In the genomic region with DNA sequence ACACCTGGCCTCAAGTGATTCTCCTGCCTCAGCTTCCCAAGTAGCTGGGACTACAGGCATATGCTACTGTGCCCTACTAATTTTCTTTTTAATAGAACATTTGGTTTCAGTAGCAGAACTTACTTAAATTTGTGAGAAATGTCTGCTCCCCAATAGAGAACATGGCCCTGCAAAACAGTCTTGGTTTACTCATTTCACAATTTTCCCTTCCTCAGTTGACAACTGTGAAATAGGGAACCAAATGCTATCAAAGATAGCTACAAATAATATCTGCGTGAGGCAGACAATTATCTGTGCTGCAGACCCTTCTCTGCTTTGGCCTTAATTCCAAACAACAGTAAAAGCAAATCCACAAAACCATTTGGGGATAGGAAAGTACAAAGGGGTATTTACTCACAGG, we compare ENCODE assay signal across 20 cellular contexts. TPM values are rescaled to one million over a fixed set of nuclear protein-coding genes. Genes with fewer than 3 reads are reported as not detected.
DNase-seq lines count a peak whose midpoint lies in the region; ATAC-seq and TF ChIP-seq lines count a peak whose summit lies in the region.
"Had no signal": no experiment of that assay in that cellular context is flagged by ENCODE, and none has a peak within 500 bp of the region (broad histone marks: within the 10 kb centered on the region; RNA-seq: fewer than 3 reads in every experiment).

No MANE protein-coding gene starts in this region.

- no peaks in the 10 kb centered on the region for H3K9me3 Mint-ChIP-seq in activated B cell treated with CpG ODN at 0.5 μM for 24 hours
- H3K9me3 Mint-ChIP-seq in MCF 10A (ENCODE audit: unreplicated experiment) = no peaks in the 10 kb centered on the region
- H3K9me3 Mint-ChIP-seq: activated naive CD8-positive, alpha-beta T cell treated with anti-CD3 and anti-CD28 coated beads, Interleukin-2, amount 50 U/mL, for 24 hours; neural progenitor cell; T-cell had no signal

- H3K27ac Mint-ChIP-seq in activated B cell treated with CpG ODN at 0.5 μM for 24 hours (no peak overlapping the region), MCF 10A (ENCODE audit: low read depth, unreplicated experiment) (no peak overlapping the region)
- H3K27ac Mint-ChIP-seq: activated CD8-positive, alpha-beta T cell treated with anti-CD3 and anti-CD28 coated beads, Interleukin-2, amount 10 ng/mL, durations not matched to agents 7 days and 5 days; activated naive CD8-positive, alpha-beta T cell treated with anti-CD3 and anti-CD28 coated beads, Interleukin-2, amount 50 U/mL, for 24 hours; neural progenitor cell; progenitor cell of endocrine pancreas; T-cell had no signal

- POLR2A ChIA-PET in activated B cell treated with CpG ODN at 0.5 μM for 24 hours (lab: Charles Lee) (interaction anchor here (0.7 to 1.7 kb wide), 8 partner anchors 20 to 203 kb away, joined by 3 to 9 read pairs (median 4); partner anchors contain the start of genes CAPN7 and SH3BP5), MCF 10A (lab: Yijun Ruan, JAX) (interaction anchor here (0.7 to 1.7 kb wide), 5 partner anchors 18 to 137 kb away, joined by 3 to 14 read pairs (median 3); partner anchors contain the start of gene SH3BP5)

- no TSS peak for BruUV-seq in MCF 10A (replicated peaks; lab: Mats Ljungman, UMichigan)

- H3K36me3 Mint-ChIP-seq in activated B cell treated with CpG ODN at 0.5 μM for 24 hours (ENCODE audit: low read depth) = peaks cover 10% of the 10 kb centered on the region
- H3K36me3 Mint-ChIP-seq in MCF 10A (ENCODE audit: insufficient read depth, unreplicated experiment) = peaks cover 5% of the 10 kb centered on the region

- no peak for TF ChIP-seq CTCF in activated B cell treated with CpG ODN at 0.5 μM for 24 hours (IDR thresholded peaks at IDR 0.05)
- TF ChIP-seq CTCF in MCF 10A (IDR thresholded peaks at IDR 0.05; ENCODE audit: unreplicated experiment) = no peak

- peak; percentile 51 for ATAC-seq in HG03103 (IDR thresholded peaks at IDR 0.05; ENCODE audit: low read depth, unreplicated experiment)
- peak; percentile 56 for ATAC-seq in activated B cell treated with CpG ODN at 0.5 μM for 24 hours (ENCODE audit: low read depth)
- ATAC-seq: body of pancreas had no signal

- intact Hi-C loops in activated B cell treated with CpG ODN at 0.5 μM for 24 hours (cut with micrococcal nuclease) = loop anchor here (1.0 kb wide), 7 partner anchors 26 to 296 kb away; partner anchors contain the start of gene CAPN7
- intact Hi-C loops in MCF 10A (cut with micrococcal nuclease) = loop anchor here (1.0 to 2.0 kb wide), 3 partner anchors 136 to 296 kb away; no protein-coding TSS in a partner anchor

- H3K4me1 Mint-ChIP-seq in activated B cell treated with CpG ODN at 0.5 μM for 24 hours = peaks cover 26% of the 10 kb centered on the region
- H3K4me1 Mint-ChIP-seq in MCF 10A (ENCODE audit: insufficient read depth, unreplicated experiment) = no peaks in the 10 kb centered on the region
- H3K4me1 Mint-ChIP-seq: neural progenitor cell had no signal

- no peaks in the 10 kb centered on the region for H3K27me3 Mint-ChIP-seq in activated B cell treated with CpG ODN at 0.5 μM for 24 hours
- no peaks in the 10 kb centered on the region for H3K27me3 Mint-ChIP-seq in MCF 10A (ENCODE audit: insufficient read depth, unreplicated experiment)
- H3K27me3 Mint-ChIP-seq: activated naive CD8-positive, alpha-beta T cell treated with anti-CD3 and anti-CD28 coated beads, Interleukin-2, amount 50 U/mL, for 24 hours; progenitor cell of endocrine pancreas; T-cell had no signal

- CTCF ChIA-PET in activated B cell treated with CpG ODN at 0.5 μM for 24 hours (lab: Charles Lee) = interaction anchor here (0.9 to 4.3 kb wide), 39 partner anchors 19 to 483 kb away, joined by 3 to 156 read pairs (median 5); partner anchors contain the start of genes CAPN7 and SH3BP5
- CTCF ChIA-PET in MCF 10A (lab: Yijun Ruan, JAX) = interaction anchor here (0.6 to 3.7 kb wide), 38 partner anchors 8 to 482 kb away, joined by 3 to 107 read pairs (median 4); partner anchors contain the start of genes CAPN7 and SH3BP5

- H3K4me3 Mint-ChIP-seq in activated B cell treated with CpG ODN at 0.5 μM for 24 hours (no peak overlapping the region), MCF 10A (ENCODE audit: unreplicated experiment) (no peak overlapping the region)
- H3K4me3 Mint-ChIP-seq: activated CD8-positive, alpha-beta T cell treated with anti-CD3 and anti-CD28 coated beads, Interleukin-2, amount 10 ng/mL, durations not matched to agents 7 days and 5 days; activated naive CD8-positive, alpha-beta T cell treated with anti-CD3 and anti-CD28 coated beads, Interleukin-2, amount 50 U/mL, for 24 hours; neural progenitor cell; T-cell had no signal

- DNase-seq in SIG-M5 treated with dmso at 0.1 percent for 504 hours (lab: John Stamatoyannopoulos, UW; ENCODE audit: unreplicated experiment) (peak; percentile 13), SIG-M5 (lab: John Stamatoyannopoulos, UW) (no peak), activated B cell treated with CpG ODN at 0.5 μM for 24 hours (no peak), AG08395 (ENCODE audit: low spot score) (no peak), nucleus accumbens (lab: John Stamatoyannopoulos, UW) (no peak), glomerular visceral epithelial cell (ENCODE audit: extremely low spot score) (no peak), MCF 10A (ENCODE audit: unreplicated experiment) (no peak)
- DNase-seq: activated CD4-positive, alpha-beta T cell treated with anti-CD3 and anti-CD28 coated beads for 1 hour; activated gamma-delta T cell; activated naive CD8-positive, alpha-beta T cell treated with anti-CD3 and anti-CD28 coated beads, Interleukin-2, amount 50 U/mL, for 24 hours; GOT3; left cardiac atrium; NCI-H226; stimulated activated CD8-positive, alpha-beta memory T cell treated with anti-CD3 and anti-CD28 coated beads, Interleukin-4, amount 100 ng/mL, for 48 hours had no signal

RNA-seq across cellular contexts. Expression of gene METTL6, which starts 22.6 kb away (rescaled TPM):
- total RNA-seq in activated B cell treated with CpG ODN at 0.5 μM for 24 hours (18.7 and 20.2 TPM in 2 replicates), MCF 10A (2022) (26.7 and 28.1 TPM in 2 replicates)

RNA-seq across cellular contexts. Expression of gene EAF1, which starts 22.6 kb away (rescaled TPM):
- total RNA-seq in activated B cell treated with CpG ODN at 0.5 μM for 24 hours (19.2 and 19.7 TPM in 2 replicates), MCF 10A (2022) (28.3 and 29.8 TPM in 2 replicates)
